In genomic region chr2:189627789-189628188, GRCh38 we compare ENCODE assay signal across 22 cellular contexts.
"Had no signal": no experiment of that assay in that cellular context is flagged by ENCODE, and none has a peak within 500 bp of the region (broad histone marks: within the 10 kb centered on the region; RNA-seq: fewer than 3 reads in every experiment).

No MANE protein-coding gene starts in this region.

- H3K9me3 ChIP-seq: colonic mucosa, esophagus squamous epithelium, gastrocnemius medialis, heart right ventricle, left lung, lower lobe of right lung, mucosa of descending colon had no signal

- H3K36me3 ChIP-seq: colonic mucosa, esophagus squamous epithelium, gastrocnemius medialis, heart right ventricle, left lung, lower lobe of right lung had no signal

- H3K4me1 ChIP-seq: colonic mucosa, gastrocnemius medialis, left lung, lower lobe of right lung had no signal

- H3K4me3 ChIP-seq: colonic mucosa, esophagus squamous epithelium, gastrocnemius medialis, heart right ventricle, left lung, lower lobe of right lung, mucosa of descending colon had no signal

- H3K9me3 Mint-ChIP-seq: dendritic cell treated with granulocyte-macrophage colony-stimulating factor and Interleukin-4, amounts not matched to agents 40 ng/mL and 50 ng/mL, for 4 days; effector memory CD8-positive, alpha-beta T cell; endodermal cell; mesothelial cell of epicardium; naive B cell had no signal

- H3K4me3 Mint-ChIP-seq: dendritic cell treated with granulocyte-macrophage colony-stimulating factor and Interleukin-4, amounts not matched to agents 40 ng/mL and 50 ng/mL, for 4 days; effector memory CD8-positive, alpha-beta T cell; endodermal cell; mesothelial cell of epicardium; naive B cell had no signal

- ATAC-seq: effector memory CD8-positive, alpha-beta T cell; gastrocnemius medialis; heart right ventricle; left cardiac atrium; left lung; left ventricle myocardium superior; lower lobe of right lung; mucosa of descending colon had no signal

- H3K27ac Mint-ChIP-seq: dendritic cell treated with granulocyte-macrophage colony-stimulating factor and Interleukin-4, amounts not matched to agents 40 ng/mL and 50 ng/mL, for 4 days; effector memory CD8-positive, alpha-beta T cell; endodermal cell; mesothelial cell of epicardium; naive B cell had no signal

- H3K36me3 Mint-ChIP-seq: mesothelial cell of epicardium, naive B cell had no signal

- H3K27me3 Mint-ChIP-seq: dendritic cell treated with granulocyte-macrophage colony-stimulating factor and Interleukin-4, amounts not matched to agents 40 ng/mL and 50 ng/mL, for 4 days had no signal

- H3K27me3 ChIP-seq: colonic mucosa, esophagus squamous epithelium, gastrocnemius medialis, heart right ventricle, left lung had no signal

- DNase-seq: colonic mucosa; cortex of kidney; effector CD8-positive, alpha-beta T cell; effector memory CD8-positive, alpha-beta T cell; endodermal cell; esophagus squamous epithelium; foreskin fibroblast; foreskin melanocyte; gastrocnemius medialis; glutamatergic neuron; head of caudate nucleus; heart right ventricle; hippocampal formation; left cardiac atrium; left lung; left ventricle myocardium superior; lower lobe of right lung; mesenchymal stem cell; mucosa of descending colon; naive B cell had no signal

- H3K4me1 Mint-ChIP-seq: naive B cell had no signal

- H3K27ac ChIP-seq: colonic mucosa, esophagus squamous epithelium, gastrocnemius medialis, heart right ventricle, left lung, lower lobe of right lung had no signal
